In genomic region chr7:55887786-55888185, GRCh38 we compare ENCODE assay signal across 7 cellular contexts. TPM values are rescaled to one million over a fixed set of nuclear protein-coding genes. Genes with fewer than 3 reads are reported as not detected.
DNase-seq lines count a peak whose midpoint lies in the region; FAIRE-seq and TF ChIP-seq lines count a peak whose summit lies in the region.

No MANE protein-coding gene starts in this region.

- DNase-seq in GM12865 (ENCODE audit: low read depth) = no peak
- no peak for DNase-seq in adipocyte (ENCODE audit: low read depth)
- DNase-seq in kidney = no peak
- DNase-seq in testis = no peak
- DNase-seq in activated CD4-positive, CD25-positive, alpha-beta regulatory T cell (lab: John Stamatoyannopoulos, UW) = no peak
- DNase-seq in NOMO-1 treated with dmso at 0.1 percent for 144 hours (lab: John Stamatoyannopoulos, UW; ENCODE audit: unreplicated experiment) = no peak

- H3K27me3 ChIP-seq in Loucy (ENCODE audit: insufficient read depth, low read length, poor library complexity, severe bottlenecking) (no peaks in the 10 kb centered on the region), adipocyte (replicated peaks; ENCODE audit: control insufficient read depth, insufficient read depth, low read length) (no peaks in the 10 kb centered on the region), testis (no peaks in the 10 kb centered on the region)

- TF ChIP-seq POLR2A in testis (IDR thresholded peaks at IDR 0.05) = no peak

- no peak for FAIRE-seq in kidney (lab: Jason Lieb, UNC)

- H3K36me3 ChIP-seq in Loucy (ENCODE audit: insufficient read depth, low read length) = no peaks in the 10 kb centered on the region
- no peaks in the 10 kb centered on the region for H3K36me3 ChIP-seq in adipocyte (ENCODE audit: control insufficient read depth, insufficient read depth, low read length, severe bottlenecking)
- no peaks in the 10 kb centered on the region for H3K36me3 ChIP-seq in kidney (ENCODE audit: control insufficient read depth in 1 of 2, insufficient read depth in 2 of 2, low read length in 2 of 2)
- no peaks in the 10 kb centered on the region for H3K36me3 ChIP-seq in testis (ENCODE audit: low read depth, missing control alignments)

- H3K4me1 ChIP-seq in Loucy (ENCODE audit: insufficient read depth, low read length, poor library complexity, severe bottlenecking) (no peaks in the 10 kb centered on the region), adipocyte (ENCODE audit: control insufficient read depth, insufficient read depth, low read length) (peaks cover 3% of the 10 kb centered on the region), kidney (ENCODE audit: control insufficient read depth in 1 of 2, insufficient read depth in 1 of 2, low read depth in 1 of 2, low read length in 2 of 2) (no peaks in the 10 kb centered on the region), testis (peaks cover 10% of the 10 kb centered on the region)

- peak overlapping the region; percentile 61; the same call in 1 of the 2 replicates for H2AFZ ChIP-seq in Loucy (ENCODE audit: low read length)

- peak overlapping the region; percentile 83 for H3K4me3 ChIP-seq in GM12865 (ENCODE audit: low read depth, low read length)
- peak overlapping the region; percentile 77 for H3K4me3 ChIP-seq in Loucy (ENCODE audit: low read length, poor library complexity, severe bottlenecking)
- peak overlapping the region; percentile 83 for H3K4me3 ChIP-seq in adipocyte (ENCODE audit: low read length)
- H3K4me3 ChIP-seq in kidney (ENCODE audit: low read length in 2 of 2) = peak overlapping the region; percentile 62 to 69
- H3K4me3 ChIP-seq in testis = peak overlapping the region; percentile 42 to 46

- H4K20me1 ChIP-seq in Loucy (ENCODE audit: insufficient read depth, low read length, poor library complexity, severe bottlenecking) = no peaks in the 10 kb centered on the region

- WGBS in testis, 2 donors = 0 to 2% methylated on average over 12 to 16 of the region's 45 CpGs

- H3K9ac ChIP-seq in Loucy (ENCODE audit: low read depth, low read length, poor library complexity, severe bottlenecking) (peak overlapping the region; percentile 75), adipocyte (ENCODE audit: low read length) (peak overlapping the region; percentile 79), kidney (ENCODE audit: low read length in 2 of 2) (peak overlapping the region in 1 of 2 donors; percentile 26)

- peak overlapping the region; percentile 57 for H3K4me2 ChIP-seq in Loucy (ENCODE audit: low read depth, low read length, poor library complexity, severe bottlenecking)

- peaks cover 7% of the 10 kb centered on the region; the same call in 1 of the 2 replicates for H3K79me2 ChIP-seq in Loucy (ENCODE audit: insufficient read depth, low read length)

- no peaks in the 10 kb centered on the region for H3K9me2 ChIP-seq in Loucy (replicated peaks; ENCODE audit: low read depth, low read length)

- H3K27ac ChIP-seq in kidney (ENCODE audit: low read depth in 2 of 2, low read length in 2 of 2) (no peak overlapping the region), testis (no peak overlapping the region)

- H3K9me3 ChIP-seq in Loucy (ENCODE audit: insufficient read depth, low read depth, low read length) (no peaks in the 10 kb centered on the region), adipocyte (ENCODE audit: control insufficient read depth, low read length) (no peaks in the 10 kb centered on the region), kidney (ENCODE audit: control insufficient read depth in 1 of 2, low read length in 2 of 2) (no peaks in the 10 kb centered on the region), testis (no peaks in the 10 kb centered on the region)

- no peak for TF ChIP-seq CTCF in GM12865 (IDR thresholded peaks at IDR 0.05; ENCODE audit: insufficient read depth, low read depth, low read length, missing control alignments)
- TF ChIP-seq CTCF in Loucy (conservative IDR thresholded peaks at IDR 0.05; ENCODE audit: low read length) = no peak
- TF ChIP-seq CTCF in kidney (IDR thresholded peaks at IDR 0.05; ENCODE audit: borderline replicate concordance, extremely low read depth, insufficient read depth) = no peak
- no peak for TF ChIP-seq CTCF in testis (IDR thresholded peaks at IDR 0.05)

- H3F3A ChIP-seq in Loucy (ENCODE audit: low read depth) = no peaks in the 10 kb centered on the region

- intact Hi-C loops in kidney (cut with DNase I) = no loop called here
- intact Hi-C loops in testis (cut with DNase I; ENCODE audit: low total_unique reads) = no loop called here

RNA-seq across cellular contexts. Expression of gene ZNF713, which starts 0.5 kb away (rescaled TPM):
- total RNA-seq in kidney = 5.3 TPM
- polyA plus RNA-seq in kidney (ENCODE audit: insufficient read depth, low read depth, low replicate concordance) = 7.1 TPM
- total RNA-seq in testis = 10 to 100 TPM; 19.0 to 21.7 TPM
- 10.1 TPM for polyA plus RNA-seq in testis (ENCODE audit: insufficient read depth, low read depth, low replicate concordance)

RNA-seq across cellular contexts. Expression of gene SEPTIN14, which starts 25.2 kb away (rescaled TPM):
- total RNA-seq in kidney (not detected), testis (10 to 100 TPM; 58.3 to 81.4 TPM)
- polyA plus RNA-seq in kidney (ENCODE audit: insufficient read depth, low read depth, low replicate concordance) (not detected), testis (ENCODE audit: insufficient read depth, low read depth, low replicate concordance) (30.6 TPM)

Comparison
In these comparisons a context has a peak if more than half of its experiments do, and no peak if none do; other contexts are left out.
1. RNA of gene SEPTIN14, which starts 25.2 kb away (total RNA-seq): 58.3 to 81.4 TPM in testis; not detected in kidney (single experiment); every median in the first group is over 10 times any median in the second.
2. Peak in every context shown above with its lines, with median percentiles within 50 percentile points of each other: H3K4me3 ChIP-seq.